Comparison of ENCODE assay signal across 15 cellular contexts in the genomic region with DNA sequence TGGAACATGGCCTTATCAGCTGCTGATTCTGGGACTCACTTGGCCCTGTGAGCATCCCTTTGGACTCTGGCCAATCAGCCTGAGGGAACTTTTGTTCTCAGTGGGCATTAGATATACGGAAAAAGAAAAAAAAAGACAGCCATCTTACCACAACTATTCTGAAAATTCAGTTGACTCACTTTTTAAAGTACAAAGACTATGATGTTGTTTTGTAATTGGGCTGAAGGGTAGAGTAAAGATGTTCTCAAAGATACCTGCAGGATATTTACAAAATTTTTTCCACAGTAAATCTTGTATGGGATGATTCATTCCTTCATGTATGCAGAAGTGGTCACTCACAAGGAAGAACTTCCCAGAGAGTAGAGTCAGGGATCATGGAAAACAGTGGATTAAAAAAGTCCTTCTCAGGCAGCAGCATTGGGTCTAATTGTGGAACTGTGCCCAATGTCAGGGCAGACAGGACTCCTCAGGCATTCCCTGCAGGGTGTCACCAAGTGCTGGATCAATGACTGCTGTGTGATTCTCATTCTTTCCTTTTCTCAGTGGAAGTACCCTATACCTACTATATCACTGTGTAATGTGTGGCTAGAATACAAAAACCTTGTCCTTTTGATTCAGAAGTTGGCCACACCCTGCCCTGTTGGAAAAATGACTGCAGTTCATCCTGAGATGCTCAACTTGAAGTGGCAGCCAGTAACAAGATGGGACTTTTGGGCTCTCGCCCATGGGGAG. TPM values are rescaled to one million over a fixed set of nuclear protein-coding genes. Genes with fewer than 3 reads are reported as not detected.
DNase-seq lines count a peak whose midpoint lies in the region; ATAC-seq, FAIRE-seq and TF ChIP-seq lines count a peak whose summit lies in the region.
"Had no signal": no experiment of that assay in that cellular context is flagged by ENCODE, and none has a peak within 500 bp of the region (broad histone marks: within the 10 kb centered on the region; RNA-seq: fewer than 3 reads in every experiment).

No MANE protein-coding gene starts in this region.

- WGBS in hepatocyte (ENCODE audit: low lambda C conversion rate, missing lambda C conversion rate), result 62% methylated on average over 2 of the region's 2 CpGs

- H3K4me3 ChIP-seq in AG09309 (ENCODE audit: control insufficient read depth, low read depth, low read length) (no peak overlapping the region), astrocyte (ENCODE audit: insufficient read depth, low read depth, low read length) (no peak overlapping the region), hepatocyte (no peak overlapping the region)
- H3K4me3 ChIP-seq: esophagus muscularis mucosa, GM12878, left lung, pancreas, suprapubic skin had no signal

- H3K9me2 ChIP-seq in hepatocyte (replicated peaks; ENCODE audit: insufficient read depth), result no peaks in the 10 kb centered on the region

- peak overlapping the region; percentile 12 for H3K27ac Mint-ChIP-seq in astrocyte (ENCODE audit: unreplicated experiment)

- H3K9me3 Mint-ChIP-seq in astrocyte (ENCODE audit: unreplicated experiment), result no peaks in the 10 kb centered on the region

- peaks cover 15% of the 10 kb centered on the region for H3K4me1 Mint-ChIP-seq in astrocyte (ENCODE audit: low read depth, unreplicated experiment)

- H3K4me2 ChIP-seq in astrocyte (ENCODE audit: low read length) (peak overlapping the region; percentile 28), hepatocyte (no peak overlapping the region)

- peak; percentile 73 for FAIRE-seq in astrocyte (lab: Jason Lieb, UNC)
- FAIRE-seq: GM12878, pancreas had no signal

- H2AFZ ChIP-seq in astrocyte (ENCODE audit: low read depth, low read length) (no peak overlapping the region), hepatocyte (no peak overlapping the region)

- DNase-seq in AG09309 (ENCODE audit: low read depth) (peak; percentile 64), HS-27A (ENCODE audit: low read depth) (peak; percentile 69), astrocyte (ENCODE audit: low read depth) (peak; percentile 87), hepatocyte (ENCODE audit: low spot score) (peak; percentile 39)
- no peak for DNase-seq in activated naive CD4-positive, alpha-beta T cell treated with Interleukin-2 at 50 U/mL for 16 hours
- DNase-seq: COR-L47, left lung, NCI-H2081, pancreas had no signal

- peaks cover 12% of the 10 kb centered on the region for H3K4me1 ChIP-seq in astrocyte (ENCODE audit: insufficient read depth, low read length)
- no peaks in the 10 kb centered on the region for H3K4me1 ChIP-seq in hepatocyte (ENCODE audit: insufficient read depth)
- H3K4me1 ChIP-seq: esophagus muscularis mucosa, left lung, pancreas, suprapubic skin had no signal

- H3K27me3 ChIP-seq in astrocyte (ENCODE audit: insufficient read depth, low read length) (no peaks in the 10 kb centered on the region), hepatocyte (no peaks in the 10 kb centered on the region)
- H3K27me3 ChIP-seq: esophagus muscularis mucosa, left lung, pancreas, suprapubic skin had no signal

- H4K20me1 ChIP-seq in astrocyte (ENCODE audit: insufficient read depth, low read length), result no peaks in the 10 kb centered on the region
- no peaks in the 10 kb centered on the region for H4K20me1 ChIP-seq in hepatocyte (ENCODE audit: insufficient read depth, poor library complexity, severe bottlenecking)

- H3K4me3 Mint-ChIP-seq in astrocyte (ENCODE audit: unreplicated experiment), result peak overlapping the region; percentile 3

- no peaks in the 10 kb centered on the region for H3K36me3 Mint-ChIP-seq in astrocyte (ENCODE audit: low read depth, unreplicated experiment)

- no peaks in the 10 kb centered on the region for H3K27me3 Mint-ChIP-seq in astrocyte (ENCODE audit: low read depth, unreplicated experiment)

- no peak overlapping the region for H3K9ac ChIP-seq in astrocyte (ENCODE audit: low read length)

- H3K36me3 ChIP-seq in astrocyte (ENCODE audit: insufficient read depth, low read length) (no peaks in the 10 kb centered on the region), hepatocyte (replicated peaks; ENCODE audit: insufficient read depth, low read depth) (no peaks in the 10 kb centered on the region)
- H3K36me3 ChIP-seq: esophagus muscularis mucosa, left lung, pancreas, suprapubic skin had no signal

- H3K9me3 ChIP-seq in astrocyte (ENCODE audit: insufficient read depth, low read depth, low read length) (no peaks in the 10 kb centered on the region), hepatocyte (ENCODE audit: low read depth) (no peaks in the 10 kb centered on the region)
- H3K9me3 ChIP-seq: esophagus muscularis mucosa, left lung, pancreas, suprapubic skin had no signal

- no peak overlapping the region for H3K27ac ChIP-seq in astrocyte (ENCODE audit: low read depth, low read length)
- H3K27ac ChIP-seq in hepatocyte, result peak overlapping the region; percentile 15
- H3K27ac ChIP-seq: esophagus muscularis mucosa, left lung, pancreas, suprapubic skin had no signal

- no peak for TF ChIP-seq CTCF in AG09309 (IDR thresholded peaks at IDR 0.05; ENCODE audit: control insufficient read depth, insufficient read depth, low read depth, low read length, missing control alignments)
- no peak for TF ChIP-seq CTCF in astrocyte (IDR thresholded peaks at IDR 0.05; ENCODE audit: insufficient read depth, low read depth, low read length)
- no peak for TF ChIP-seq CTCF in hepatocyte (IDR thresholded peaks at IDR 0.05; ENCODE audit: poor library complexity)

- H3K79me2 ChIP-seq in astrocyte (ENCODE audit: insufficient read depth, low read length) (no peaks in the 10 kb centered on the region), hepatocyte (no peaks in the 10 kb centered on the region)

- ATAC-seq in GM19395 (IDR thresholded peaks at IDR 0.05; ENCODE audit: unreplicated experiment) (no peak), HG03097 (IDR thresholded peaks at IDR 0.05; ENCODE audit: low FRiP score, unreplicated experiment) (no peak), HG03457 (IDR thresholded peaks at IDR 0.05; ENCODE audit: unreplicated experiment) (no peak)
- ATAC-seq: GM12878, left lung, pancreas had no signal

RNA-seq across cellular contexts. Expression of a gene that starts 35.4 kb away (rescaled TPM):
- total RNA-seq in astrocyte, result 1.1 and 1.8 TPM in 2 replicates
- 14.0 and 17.8 TPM in 2 replicates for total RNA-seq in hepatocyte
- polyA plus RNA-seq in hepatocyte, result 14.8 and 17.3 TPM in 2 replicates
- total RNA-seq: GM12878 had no signal

RNA-seq across cellular contexts. Expression of a gene that starts 35.8 kb away (rescaled TPM):
- total RNA-seq in astrocyte (49.3 and 53.9 TPM in 2 replicates), hepatocyte (39.4 and 44.6 TPM in 2 replicates)
- polyA plus RNA-seq in hepatocyte, result 48.1 and 53.7 TPM in 2 replicates
